ENCODE assay signal across 1 cellular context in the genomic region with DNA sequence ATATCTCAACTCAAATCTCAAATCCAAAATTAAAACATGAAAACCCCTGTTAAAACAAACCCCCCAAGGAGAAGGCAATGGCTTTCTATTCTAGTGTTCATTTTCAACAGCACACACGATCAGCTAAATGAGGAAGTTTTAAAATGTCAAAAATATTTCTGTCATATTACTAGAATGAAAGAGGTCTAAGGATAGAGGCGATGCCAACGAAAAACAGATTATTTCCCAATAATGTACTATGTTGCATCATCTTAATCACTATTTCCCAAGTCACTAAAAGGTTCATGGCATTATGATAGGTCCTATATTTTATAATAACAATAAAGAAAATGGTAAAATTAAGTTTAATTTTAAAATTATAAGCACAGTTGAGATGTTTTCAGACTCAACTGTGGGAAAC.
A peak's percentile ranks its signal among the peaks of the same experiment; 100 is the strongest.
TF ChIP-seq lines count a peak whose summit lies in the region.

No MANE protein-coding gene starts in this region.

TF ChIP-seq in K562, 482 proteins besides CTCF, POLR2A, EP300 and RAD21 (continued from another document):
- no peak for TF ChIP-seq AFF4 (CRISPR knock-in tag; IDR thresholded peaks at IDR 0.05)
- no peak for TF ChIP-seq RFX5 (IDR thresholded peaks at IDR 0.05; ENCODE audit: low read depth, low read length)
- TF ChIP-seq JUND (IDR thresholded peaks at IDR 0.05; ENCODE audit: borderline replicate concordance, low read depth, low read length), result peak; percentile 44; the same call in 1 of the 2 replicates
- no peak; the same call in 2 of the 3 replicates for TF ChIP-seq JUND (tag; IDR thresholded peaks at IDR 0.05; ENCODE audit: borderline replicate concordance, low read depth, low read length)
- peak; percentile 61; the same call in 1 of the 2 replicates for TF ChIP-seq BACH1 (tag; IDR thresholded peaks at IDR 0.05)
- TF ChIP-seq, protein P1, sequence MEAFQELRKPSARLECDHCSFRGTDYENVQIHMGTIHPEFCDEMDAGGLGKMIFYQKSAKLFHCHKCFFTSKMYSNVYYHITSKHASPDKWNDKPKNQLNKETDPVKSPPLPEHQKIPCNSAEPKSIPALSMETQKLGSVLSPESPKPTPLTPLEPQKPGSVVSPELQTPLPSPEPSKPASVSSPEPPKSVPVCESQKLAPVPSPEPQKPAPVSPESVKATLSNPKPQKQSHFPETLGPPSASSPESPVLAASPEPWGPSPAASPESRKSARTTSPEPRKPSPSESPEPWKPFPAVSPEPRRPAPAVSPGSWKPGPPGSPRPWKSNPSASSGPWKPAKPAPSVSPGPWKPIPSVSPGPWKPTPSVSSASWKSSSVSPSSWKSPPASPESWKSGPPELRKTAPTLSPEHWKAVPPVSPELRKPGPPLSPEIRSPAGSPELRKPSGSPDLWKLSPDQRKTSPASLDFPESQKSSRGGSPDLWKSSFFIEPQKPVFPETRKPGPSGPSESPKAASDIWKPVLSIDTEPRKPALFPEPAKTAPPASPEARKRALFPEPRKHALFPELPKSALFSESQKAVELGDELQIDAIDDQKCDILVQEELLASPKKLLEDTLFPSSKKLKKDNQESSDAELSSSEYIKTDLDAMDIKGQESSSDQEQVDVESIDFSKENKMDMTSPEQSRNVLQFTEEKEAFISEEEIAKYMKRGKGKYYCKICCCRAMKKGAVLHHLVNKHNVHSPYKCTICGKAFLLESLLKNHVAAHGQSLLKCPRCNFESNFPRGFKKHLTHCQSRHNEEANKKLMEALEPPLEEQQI (IDR thresholded peaks at IDR 0.05), result 0 out of 2 replicates have a peak, but pooled peaks have one; percentile 28
- no peak for TF ChIP-seq KDM2B (CRISPR knock-in tag; IDR thresholded peaks at IDR 0.05)
- no peak for TF ChIP-seq TFE3 (CRISPR knock-in tag; IDR thresholded peaks at IDR 0.05)
- TF ChIP-seq, protein P2, sequence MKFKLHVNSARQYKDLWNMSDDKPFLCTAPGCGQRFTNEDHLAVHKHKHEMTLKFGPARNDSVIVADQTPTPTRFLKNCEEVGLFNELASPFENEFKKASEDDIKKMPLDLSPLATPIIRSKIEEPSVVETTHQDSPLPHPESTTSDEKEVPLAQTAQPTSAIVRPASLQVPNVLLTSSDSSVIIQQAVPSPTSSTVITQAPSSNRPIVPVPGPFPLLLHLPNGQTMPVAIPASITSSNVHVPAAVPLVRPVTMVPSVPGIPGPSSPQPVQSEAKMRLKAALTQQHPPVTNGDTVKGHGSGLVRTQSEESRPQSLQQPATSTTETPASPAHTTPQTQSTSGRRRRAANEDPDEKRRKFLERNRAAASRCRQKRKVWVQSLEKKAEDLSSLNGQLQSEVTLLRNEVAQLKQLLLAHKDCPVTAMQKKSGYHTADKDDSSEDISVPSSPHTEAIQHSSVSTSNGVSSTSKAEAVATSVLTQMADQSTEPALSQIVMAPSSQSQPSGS (CRISPR knock-in tag; IDR thresholded peaks at IDR 0.05), result no peak
- TF ChIP-seq GTF2E2 (tag; IDR thresholded peaks at IDR 0.05), result 0 out of 2 replicates have a peak, but pooled peaks have one; percentile 25
- TF ChIP-seq ATF3 (IDR thresholded peaks at IDR 0.05), result peak; percentile 95
- TF ChIP-seq ATF3 (CRISPR knock-in tag; conservative IDR thresholded peaks at IDR 0.05), result no peak
- TF ChIP-seq, protein P3, sequence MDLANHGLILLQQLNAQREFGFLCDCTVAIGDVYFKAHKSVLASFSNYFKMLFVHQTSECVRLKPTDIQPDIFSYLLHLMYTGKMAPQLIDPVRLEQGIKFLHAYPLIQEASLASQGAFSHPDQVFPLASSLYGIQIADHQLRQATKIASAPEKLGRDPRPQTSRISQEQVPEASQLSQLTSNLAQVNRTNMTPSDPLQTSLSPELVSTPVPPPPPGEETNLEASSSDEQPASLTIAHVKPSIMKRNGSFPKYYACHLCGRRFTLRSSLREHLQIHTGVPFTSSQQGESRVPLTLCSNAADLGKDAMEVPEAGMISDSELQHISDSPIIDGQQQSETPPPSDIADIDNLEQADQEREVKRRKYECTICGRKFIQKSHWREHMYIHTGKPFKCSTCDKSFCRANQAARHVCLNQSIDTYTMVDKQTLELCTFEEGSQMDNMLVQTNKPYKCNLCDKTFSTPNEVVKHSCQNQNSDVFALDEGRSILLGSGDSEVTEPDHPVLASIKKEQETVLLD (IDR thresholded peaks at IDR 0.05), result no peak
- TF ChIP-seq EP400 (IDR thresholded peaks at IDR 0.05), result peak; percentile 55
- no peak for TF ChIP-seq NCOA1 (IDR thresholded peaks at IDR 0.05; ENCODE audit: low read depth)
